6 cellular contexts compared by ENCODE assay signal in the genomic region with DNA sequence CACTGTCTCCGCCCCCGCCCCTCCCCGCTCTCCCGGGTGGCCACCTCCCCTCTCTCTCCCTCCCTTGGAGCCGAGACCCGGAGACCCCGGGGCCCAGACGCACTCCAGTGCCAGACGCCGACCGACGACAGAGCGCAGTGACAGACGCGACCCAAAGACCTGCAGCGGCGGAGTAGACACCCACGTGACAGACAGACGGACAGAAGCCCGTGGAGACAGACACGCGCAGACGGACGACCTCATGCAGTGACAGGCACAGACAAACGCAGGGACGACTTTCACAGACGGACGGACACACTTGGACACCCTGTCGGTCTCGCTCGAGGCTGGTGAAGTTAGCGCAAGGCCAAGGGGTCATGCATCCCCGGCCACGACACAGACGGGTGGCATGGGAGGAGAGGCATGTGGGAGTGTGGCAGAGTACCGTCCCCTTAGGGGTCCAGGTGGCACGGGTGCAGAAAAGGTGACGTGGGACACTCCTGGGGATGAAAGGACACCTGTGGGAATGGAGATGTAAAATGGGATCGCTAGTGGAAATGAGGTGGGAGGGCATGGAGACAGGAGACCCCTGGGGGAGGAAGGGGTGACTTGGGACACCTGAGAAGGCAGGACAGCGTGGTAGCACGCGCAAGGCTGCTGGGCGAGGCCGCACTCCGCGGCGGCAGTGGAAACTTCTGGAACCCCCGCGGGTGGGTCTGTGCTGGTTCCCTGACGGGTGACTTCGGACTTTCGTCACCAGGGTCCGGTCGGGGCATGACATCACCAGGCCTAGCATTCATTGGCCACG. TPM values are rescaled to one million over a fixed set of nuclear protein-coding genes. Genes with fewer than 3 reads are reported as not detected.
A peak's percentile ranks its signal among the peaks of the same experiment; 100 is the strongest.
DNase-seq lines count a peak whose midpoint lies in the region.

No MANE protein-coding gene starts in this region.

- H3K27me3 ChIP-seq in ectodermal cell (ENCODE audit: control insufficient read depth, insufficient read depth, low read length, poor library complexity, severe bottlenecking) = peaks cover 36% of the 10 kb centered on the region

- no peaks in the 10 kb centered on the region for H3K9me3 ChIP-seq in ectodermal cell (ENCODE audit: control insufficient read depth, low read length)

- H3K27ac ChIP-seq in ectodermal cell (ENCODE audit: insufficient read depth, low read depth, low read length, poor library complexity, severe bottlenecking) = no peak overlapping the region

- peak overlapping the region; percentile 18 for H3K4me3 ChIP-seq in ectodermal cell (ENCODE audit: insufficient read depth, low read depth, low read length)

- H3K36me3 ChIP-seq in ectodermal cell (ENCODE audit: control insufficient read depth, insufficient read depth, low read length) = no peaks in the 10 kb centered on the region

- WGBS in ectodermal cell, 2 experiments = 5% methylated on average over 53 to 55 of the region's 55 CpGs

- H3K4me1 ChIP-seq in ectodermal cell (ENCODE audit: control insufficient read depth, insufficient read depth, low read length) = peaks cover 16% of the 10 kb centered on the region

- peak; percentile 38 for DNase-seq in stimulated activated CD4-positive, alpha-beta T cell treated with anti-CD3 and anti-CD28 coated beads, Interleukin-4, amount 100 ng/mL, for 1 hour
- DNase-seq in stimulated activated CD4-positive, alpha-beta T cell treated with anti-CD3 and anti-CD28 coated beads, Interleukin-1b, Interleukin-23, amount 100 ng/mL, for 48 hours = no peak
- DNase-seq in retina (peak; percentile 78), RPMI8226 (no peak), HPDE6-E6E7 (ENCODE audit: extremely low spot score) (no peak)

RNA-seq across cellular contexts. Expression of a gene that starts 0.5 kb away (rescaled TPM):
- polyA plus RNA-seq in ectodermal cell (2013, experiment 1 of 4) = 1.6 TPM
- 2.1 TPM for polyA plus RNA-seq in ectodermal cell (2013, experiment 2 of 4)
- 1.4 TPM for polyA plus RNA-seq in ectodermal cell (2013, experiment 3 of 4)
- polyA plus RNA-seq in ectodermal cell (2013, experiment 4 of 4) = 1.7 TPM

RNA-seq across cellular contexts. Expression of a gene that starts 6.6 kb away (rescaled TPM):
- 0.72 TPM for polyA plus RNA-seq in ectodermal cell (2013, experiment 1 of 4)
- 1.5 TPM for polyA plus RNA-seq in ectodermal cell (2013, experiment 2 of 4)
- polyA plus RNA-seq in ectodermal cell (2013, experiment 3 of 4) = 1.9 TPM
- 1.7 TPM for polyA plus RNA-seq in ectodermal cell (2013, experiment 4 of 4)

RNA-seq across cellular contexts. Expression of a gene that starts 21.2 kb away (rescaled TPM):
- 216 TPM for polyA plus RNA-seq in ectodermal cell (2013, experiment 1 of 4)
- polyA plus RNA-seq in ectodermal cell (2013, experiment 2 of 4) = 222 TPM
- 173 TPM for polyA plus RNA-seq in ectodermal cell (2013, experiment 3 of 4)
- polyA plus RNA-seq in ectodermal cell (2013, experiment 4 of 4) = 166 TPM

RNA-seq across cellular contexts. Expression of a gene that starts 29.0 kb away (rescaled TPM):
- polyA plus RNA-seq in ectodermal cell (2013, experiment 1 of 4) = 66.3 TPM
- polyA plus RNA-seq in ectodermal cell (2013, experiment 2 of 4) = 57.5 TPM
- 56.4 TPM for polyA plus RNA-seq in ectodermal cell (2013, experiment 3 of 4)
- 57.8 TPM for polyA plus RNA-seq in ectodermal cell (2013, experiment 4 of 4)

RNA-seq across cellular contexts. Expression of a gene that starts 43.6 kb away (rescaled TPM):
- polyA plus RNA-seq in ectodermal cell (2013, experiment 1 of 4) = 25.9 TPM
- polyA plus RNA-seq in ectodermal cell (2013, experiment 2 of 4) = 26.2 TPM
- 21.4 TPM for polyA plus RNA-seq in ectodermal cell (2013, experiment 3 of 4)
- polyA plus RNA-seq in ectodermal cell (2013, experiment 4 of 4) = 19.9 TPM

Comparison
In these comparisons a context has a peak if more than half of its experiments do, and no peak if none do; other contexts are left out.
1. DNase-seq: peak in stimulated activated CD4-positive, alpha-beta T cell treated with anti-CD3 and anti-CD28 coated beads, Interleukin-4, amount 100 ng/mL, for 1 hour (single experiment) and retina (single experiment); none in stimulated activated CD4-positive, alpha-beta T cell treated with anti-CD3 and anti-CD28 coated beads, Interleukin-1b, Interleukin-23, amount 100 ng/mL, for 48 hours (single experiment), RPMI8226 (single experiment) and HPDE6-E6E7 (single experiment).